Comparison of ENCODE assay signal across 1 cellular context in genomic region chr16:2023098-2023925, GRCh38.
A peak's percentile ranks its signal among the peaks of the same experiment; 100 is the strongest.
TF ChIP-seq lines count a peak whose summit lies in the region.

No MANE protein-coding gene starts in this region.

TF ChIP-seq in HepG2, 621 proteins besides CTCF, POLR2A, EP300 and RAD21 (continued from another document and continues in another):
- TF ChIP-seq PRDM15 (CRISPR knock-in tag; IDR thresholded peaks at IDR 0.05): peak; percentile 62
- TF ChIP-seq RNF219 (CRISPR knock-in tag; IDR thresholded peaks at IDR 0.05): no peak
- no peak for TF ChIP-seq SOX6 (IDR thresholded peaks at IDR 0.05)
- TF ChIP-seq SOX6 (CRISPR knock-in tag; IDR thresholded peaks at IDR 0.05): peak; percentile 45; the same call in 1 of the 2 replicates
- no peak for TF ChIP-seq ATF1 (CRISPR knock-in tag; IDR thresholded peaks at IDR 0.05)
- TF ChIP-seq IRF9 (CRISPR knock-in tag; IDR thresholded peaks at IDR 0.05; ENCODE audit: borderline replicate concordance): no peak
- TF ChIP-seq SAP130 (CRISPR knock-in tag; IDR thresholded peaks at IDR 0.05; ENCODE audit: low read depth): peak; percentile 83
- no peak for TF ChIP-seq XRCC5 (optimal IDR thresholded peaks at IDR 0.05; ENCODE audit: low read length)
- 0 out of 2 replicates have a peak, but pooled peaks have one; percentile 16 for TF ChIP-seq PCBP1 (IDR thresholded peaks at IDR 0.05; ENCODE audit: borderline replicate concordance, low read depth, low read length)
- 0 out of 2 replicates have a peak, but pooled peaks have one; percentile 43 for TF ChIP-seq ZFP37 (CRISPR knock-in tag; IDR thresholded peaks at IDR 0.05; ENCODE audit: borderline replicate concordance)
- TF ChIP-seq DZIP1 (CRISPR knock-in tag; IDR thresholded peaks at IDR 0.05): 0 out of 2 replicates have a peak, but pooled peaks have one; percentile 90
- no peak for TF ChIP-seq DDIT3 (CRISPR knock-in tag; IDR thresholded peaks at IDR 0.05)
- TF ChIP-seq MED1 (CRISPR knock-in tag; IDR thresholded peaks at IDR 0.05): peak; percentile 63; the same call in 1 of the 2 replicates
- peak; percentile 66; the same call in 1 of the 2 replicates for TF ChIP-seq ETV5 (CRISPR knock-in tag; IDR thresholded peaks at IDR 0.05; ENCODE audit: borderline replicate concordance)
- TF ChIP-seq RARA (CRISPR knock-in tag; IDR thresholded peaks at IDR 0.05): 0 out of 2 replicates have a peak, but pooled peaks have one; percentile 14
- TF ChIP-seq ZNF225 (CRISPR knock-in tag; IDR thresholded peaks at IDR 0.05): no peak
- TF ChIP-seq KDM1A (CRISPR knock-in tag; IDR thresholded peaks at IDR 0.05): no peak
- TF ChIP-seq SRSF9 (IDR thresholded peaks at IDR 0.05; ENCODE audit: borderline replicate concordance, insufficient read depth, low read depth, low read length, poor library complexity, severe bottlenecking): no peak
- no peak for TF ChIP-seq NR3C1 (CRISPR knock-in tag; IDR thresholded peaks at IDR 0.05)
- no peak for TF ChIP-seq MBD4 (IDR thresholded peaks at IDR 0.05; ENCODE audit: borderline replicate concordance, low read length)
- peak; percentile 3; the same call in 1 of the 2 replicates for TF ChIP-seq UBTF (CRISPR knock-in tag; IDR thresholded peaks at IDR 0.05)
- TF ChIP-seq ELF3 (CRISPR knock-in tag; IDR thresholded peaks at IDR 0.05): peak; percentile 35
- no peak for TF ChIP-seq ZNF235 (CRISPR knock-in tag; IDR thresholded peaks at IDR 0.05; ENCODE audit: borderline replicate concordance)
- TF ChIP-seq ZNF605 (CRISPR knock-in tag; IDR thresholded peaks at IDR 0.05): peak; percentile 82
- peak; percentile 72 for TF ChIP-seq ZNF687 (CRISPR knock-in tag; IDR thresholded peaks at IDR 0.05)
- peak; percentile 69; the same call in 1 of the 2 replicates for TF ChIP-seq ZNF792 (CRISPR knock-in tag; IDR thresholded peaks at IDR 0.05)
- peak; percentile 68 for TF ChIP-seq TEAD3 (CRISPR knock-in tag; optimal IDR thresholded peaks at IDR 0.05; ENCODE audit: borderline replicate concordance)
- TF ChIP-seq SKI (IDR thresholded peaks at IDR 0.05; ENCODE audit: partially characterized antibody): peak; percentile 34
- TF ChIP-seq TFDP2 (CRISPR knock-in tag; IDR thresholded peaks at IDR 0.05): peak; percentile 64; the same call in 1 of the 2 replicates
- TF ChIP-seq ZNF572 (CRISPR knock-in tag; IDR thresholded peaks at IDR 0.05): peak; percentile 77; the same call in 1 of the 2 replicates
- no peak for TF ChIP-seq CERS6 (CRISPR knock-in tag; IDR thresholded peaks at IDR 0.05)
- 0 out of 2 replicates have a peak, but pooled peaks have one; percentile 66 for TF ChIP-seq ZNF749 (CRISPR knock-in tag; IDR thresholded peaks at IDR 0.05; ENCODE audit: borderline replicate concordance)
- 0 out of 2 replicates have a peak, but pooled peaks have one; percentile 21 for TF ChIP-seq KMT2A (CRISPR knock-in tag; IDR thresholded peaks at IDR 0.05)
- TF ChIP-seq PATZ1 (CRISPR knock-in tag; IDR thresholded peaks at IDR 0.05): peak; percentile 62
